Comparison of ENCODE assay signal across 30 cellular contexts in the genomic region with DNA sequence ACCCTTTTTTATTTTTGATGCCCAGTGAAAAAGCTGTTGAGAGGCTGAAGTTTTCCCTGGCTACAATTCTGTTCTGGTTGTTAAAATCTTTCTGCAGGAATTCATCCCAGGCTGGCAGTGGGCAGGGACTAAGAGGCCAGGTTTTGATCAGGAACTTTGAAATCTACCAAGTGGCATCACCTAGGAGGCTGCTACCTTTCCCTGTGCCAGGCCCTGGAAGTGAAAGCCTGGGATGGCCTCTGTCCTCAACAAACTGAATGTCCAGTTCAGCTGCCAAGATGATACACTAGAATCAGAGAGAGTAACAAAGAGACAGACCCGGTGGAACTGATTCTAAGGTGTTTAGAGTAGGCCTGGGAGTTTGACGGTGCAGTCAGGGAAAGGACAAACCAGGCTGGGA. TPM values are rescaled to one million over a fixed set of nuclear protein-coding genes. Genes with fewer than 3 reads are reported as not detected.
"Had no signal": no experiment of that assay in that cellular context is flagged by ENCODE, and none has a peak within 500 bp of the region (broad histone marks: within the 10 kb centered on the region; RNA-seq: fewer than 3 reads in every experiment).

No MANE protein-coding gene starts in this region.

- H3K27ac ChIP-seq: RWPE1, SJCRH30, VCaP had no signal

- DNase-seq: activated CD4-positive, alpha-beta memory T cell treated with anti-CD3 and anti-CD28 coated beads for 36 hours; activated CD4-positive, alpha-beta T cell treated with anti-CD3 and anti-CD28 coated beads, Interleukin-2, amount 10 ng/mL, durations not matched to agents 7 days and 5 days; activated CD4-positive, CD25-positive, alpha-beta regulatory T cell; activated CD8-positive, alpha-beta memory T cell treated with anti-CD3 and anti-CD28 coated beads for 24 hours; activated gamma-delta T cell treated with Interleukin-2 at 50 U/mL for 16 hours; activated naive CD4-positive, alpha-beta T cell treated with anti-CD3 and anti-CD28 coated beads, Interleukin-2, amount 10 ng/mL, durations not matched to agents 7 days and 5 days; activated naive CD8-positive, alpha-beta T cell treated with anti-CD3 and anti-CD28 coated beads for 36 hours; activated T-cell treated with anti-CD3 and anti-CD28 coated beads for 4 hours; activated T-cell treated with anti-CD3 and anti-CD28 coated beads, Interleukin-2, amount 50 U/mL, for 48 hours; anterior cingulate cortex; Karpas-422; MM.1S; NCI-H1105; NCI-H1436; NCI-H1694 treated with DMSO at 0.1 percent for 48 hours; NCI-H2029 treated with DMSO at 0.1 percent for 48 hours; NCI-H345; NCI-H510A; NCI-H69; NK-92 treated with Interleukin-12 subunit alpha and Interleukin-12 subunit beta, amount 100 ng/mL, for 24 hours; OCI-M1; Right ventricle myocardium superior; SJCRH30; SK-N-SH; T-helper 1 cell had no signal

- H3K4me2 ChIP-seq: SK-N-SH had no signal

- H3K4me3 ChIP-seq: K562, SJCRH30 had no signal

- H3K9ac ChIP-seq: SK-N-SH had no signal

- H3K9me3 ChIP-seq: SJCRH30, SK-N-SH had no signal

- H3K27me3 ChIP-seq: SJCRH30 had no signal

- H3K36me3 ChIP-seq: SJCRH30 had no signal

- H3K9me2 ChIP-seq: SK-N-SH had no signal

RNA-seq across cellular contexts. Expression of a gene that starts 0.6 kb away (rescaled TPM):
- total RNA-seq: activated CD4-positive, alpha-beta memory T cell treated with anti-CD3 and anti-CD28 coated beads for 36 hours; activated CD4-positive, alpha-beta T cell treated with anti-CD3 and anti-CD28 coated beads, Interleukin-2, amount 10 ng/mL, durations not matched to agents 7 days and 5 days; activated naive CD8-positive, alpha-beta T cell treated with anti-CD3 and anti-CD28 coated beads for 36 hours; activated T-helper 2 cell treated with anti-CD3 and anti-CD28 coated beads, Interferon-gamma antibody, Interleukin-2, Interleukin-4, amounts not matched to agents 10 μg/mL and 5 μg/mL and 100 μg/mL, durations not matched to agents 14 hours and 24 hours and 36 hours; K562; Right ventricle myocardium superior; SJCRH30; T-helper 2 cell treated with Interferon-gamma antibody and Interleukin-4, amounts not matched to agents 100 ng/mL and 5 ng/mL, for 36 hours had no signal
- polyA plus RNA-seq: K562, SK-N-SH had no signal
